15 cellular contexts compared by ENCODE assay signal in the genomic region with DNA sequence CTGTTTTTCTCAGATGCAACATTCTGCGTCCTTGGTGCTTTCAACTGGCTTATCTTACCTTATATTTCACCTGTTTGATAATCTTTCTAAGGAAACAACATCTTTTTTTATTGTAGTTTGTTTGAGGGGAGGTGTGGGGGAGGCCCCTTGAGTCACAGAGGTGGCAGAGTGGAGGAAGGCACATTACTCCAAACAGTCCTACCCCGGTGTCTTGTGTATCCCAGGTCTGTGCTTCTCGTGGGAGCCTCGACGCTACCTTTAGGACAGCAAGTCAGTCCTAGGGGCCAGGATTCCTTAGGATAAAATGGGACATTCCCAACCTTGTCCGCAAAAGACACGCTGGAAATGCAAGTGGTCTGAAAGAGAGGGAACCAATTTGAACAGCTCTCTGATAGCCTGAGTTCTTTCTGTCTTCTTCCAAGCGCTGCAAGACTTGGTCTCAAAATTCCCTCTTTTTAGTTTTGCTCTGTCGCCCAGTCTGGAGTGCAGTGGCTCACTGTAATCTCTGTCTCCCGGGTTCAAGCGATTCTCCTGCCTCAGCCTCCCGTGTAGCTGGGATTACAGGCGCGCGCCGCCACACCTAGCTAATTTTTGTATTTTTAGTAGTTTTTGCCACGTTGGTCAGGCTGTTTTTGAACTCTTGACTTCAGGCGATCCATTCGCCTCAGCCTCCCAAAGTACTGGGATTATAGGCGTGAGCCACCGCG. TPM values are rescaled to one million over a fixed set of nuclear protein-coding genes. Genes with fewer than 3 reads are reported as not detected.
DNase-seq lines count a peak whose midpoint lies in the region; ATAC-seq and TF ChIP-seq lines count a peak whose summit lies in the region.
"Had no signal": no experiment of that assay in that cellular context is flagged by ENCODE, and none has a peak within 500 bp of the region (broad histone marks: within the 10 kb centered on the region; RNA-seq: fewer than 3 reads in every experiment).

No MANE protein-coding gene starts in this region.

- no peak for DNase-seq in adipocyte (ENCODE audit: low read depth)
- DNase-seq in fibroblast of pulmonary artery (ENCODE audit: low read depth), result no peak
- peak; percentile 78 for DNase-seq in osteoblast (ENCODE audit: insufficient read length, low spot score, missing footprints)
- DNase-seq: activated gamma-delta T cell, DMS 273 treated with DMSO at 0.1 percent for 48 hours, dorsolateral prefrontal cortex, Kasumi-1, NCI-H1694 treated with DMSO at 0.1 percent for 48 hours, NCI-H69 had no signal

- H3K36me3 ChIP-seq in ACC112 (ENCODE audit: insufficient read depth, low read length), result no peaks in the 10 kb centered on the region
- H3K36me3 ChIP-seq in adipocyte (ENCODE audit: control insufficient read depth, insufficient read depth, low read length, severe bottlenecking), result peaks cover 3% of the 10 kb centered on the region
- H3K36me3 ChIP-seq in osteoblast (ENCODE audit: insufficient read depth, low read length), result peaks cover 30% of the 10 kb centered on the region

- H4K20me1 ChIP-seq in osteoblast (ENCODE audit: insufficient read depth, low read length), result peaks cover 52% of the 10 kb centered on the region

- no peak overlapping the region for H2AFZ ChIP-seq in ACC112 (ENCODE audit: low read length, unreplicated experiment)
- H2AFZ ChIP-seq in osteoblast (ENCODE audit: low read length), result no peak overlapping the region

- H3K4me2 ChIP-seq in osteoblast (ENCODE audit: insufficient read depth, low read length), result peak overlapping the region; percentile 89

- peaks cover 66% of the 10 kb centered on the region for H3K79me2 ChIP-seq in ACC112 (ENCODE audit: control insufficient read depth, insufficient read depth, low read length, unreplicated experiment)
- H3K79me2 ChIP-seq in osteoblast (ENCODE audit: insufficient read depth, low read length), result peaks cover 79% of the 10 kb centered on the region

- no peaks in the 10 kb centered on the region for H3K9me3 ChIP-seq in adipocyte (ENCODE audit: control insufficient read depth, low read length)
- H3K9me3 ChIP-seq in osteoblast (ENCODE audit: low read depth, low read length), result peaks cover 2% of the 10 kb centered on the region
- H3K9me3 ChIP-seq: gastroesophageal sphincter had no signal

- H3K9ac ChIP-seq in adipocyte (ENCODE audit: low read length), result peak overlapping the region; percentile 89

- H3K4me3 ChIP-seq in ACC112 (ENCODE audit: low read depth, low read length), result peak overlapping the region; percentile 81
- H3K4me3 ChIP-seq in adipocyte (ENCODE audit: low read length), result peak overlapping the region; percentile 95
- peak overlapping the region; percentile 70 for H3K4me3 ChIP-seq in fibroblast of pulmonary artery (replicated peaks; ENCODE audit: low read depth, low read length)
- H3K4me3 ChIP-seq in osteoblast (ENCODE audit: insufficient read depth, low read length), result peak overlapping the region; percentile 95
- H3K4me3 ChIP-seq: dorsolateral prefrontal cortex had no signal

- H3K27me3 ChIP-seq in ACC112 (ENCODE audit: insufficient read depth, low read length), result peaks cover 8% of the 10 kb centered on the region; the same call in 1 of the 2 replicates
- H3K27me3 ChIP-seq in adipocyte (replicated peaks; ENCODE audit: control insufficient read depth, insufficient read depth, low read length), result no peaks in the 10 kb centered on the region
- H3K27me3 ChIP-seq in osteoblast (ENCODE audit: insufficient read depth, low read length), result peaks cover 29% of the 10 kb centered on the region

- peak overlapping the region; percentile 44; the same call in 1 of the 2 replicates for H3K27ac ChIP-seq in ACC112 (ENCODE audit: low read depth, low read length)
- peak overlapping the region; percentile 45 for H3K27ac ChIP-seq in osteoblast (ENCODE audit: low read depth, low read length)
- H3K27ac ChIP-seq: dorsolateral prefrontal cortex had no signal

- TF ChIP-seq CTCF in fibroblast of pulmonary artery (IDR thresholded peaks at IDR 0.05; ENCODE audit: low read length, missing control alignments) (no peak), osteoblast (IDR thresholded peaks at IDR 0.05; ENCODE audit: extremely low read depth, low read depth, low read length) (no peak)

- H3K4me1 ChIP-seq in ACC112 (ENCODE audit: control insufficient read depth, insufficient read depth, low read length, unreplicated experiment), result peaks cover 24% of the 10 kb centered on the region
- H3K4me1 ChIP-seq in adipocyte (ENCODE audit: control insufficient read depth, insufficient read depth, low read length), result peaks cover 14% of the 10 kb centered on the region
- peaks cover 32% of the 10 kb centered on the region for H3K4me1 ChIP-seq in osteoblast (ENCODE audit: insufficient read depth, low read length)

- ATAC-seq in HG02623 (IDR thresholded peaks at IDR 0.05; ENCODE audit: unreplicated experiment), result no peak
- ATAC-seq in HG03108 (IDR thresholded peaks at IDR 0.05; ENCODE audit: unreplicated experiment), result no peak
- ATAC-seq in HG03457 (IDR thresholded peaks at IDR 0.05; ENCODE audit: unreplicated experiment), result no peak
- ATAC-seq in activated CD4-positive, CD25-positive, alpha-beta regulatory T cell treated with anti-CD3 and anti-CD28 coated beads, Interleukin-2, amount 50 U/mL, for 24 hours, result no peak
- ATAC-seq: gastroesophageal sphincter had no signal

RNA-seq across cellular contexts. Expression of a gene that starts 4.0 kb away (rescaled TPM):
- 10.9 and 16.6 TPM in 2 replicates for total RNA-seq in osteoblast
